Comparison of ENCODE assay signal across 8 cellular contexts in genomic region chr2:111312897-111313607, GRCh38.
DNase-seq lines count a peak whose midpoint lies in the region; ATAC-seq, FAIRE-seq and TF ChIP-seq lines count a peak whose summit lies in the region.
"Not testable (repeated sequence)": the region's sequence is repeated elsewhere in the genome, so short reads cannot be mapped to it uniquely, and the experiment has no call there.

No MANE protein-coding gene starts in this region.

- not testable (repeated sequence) for H3K9ac ChIP-seq in HCT116 (ENCODE audit: low read length); kidney (ENCODE audit: low read length in 2 of 2)

- peak overlapping the region; percentile 45; the same call in 1 of the 2 replicates for H3K4me2 ChIP-seq in HCT116 (ENCODE audit: low read length)

- H3K9me2 ChIP-seq in HCT116 (ENCODE audit: insufficient read depth): not testable (repeated sequence)

- not testable (repeated sequence) for FAIRE-seq in kidney (lab: Jason Lieb, UNC)

- TF ChIP-seq CTCF in BE2C (IDR thresholded peaks at IDR 0.05; ENCODE audit: low read depth, low read length); HCT116 (IDR thresholded peaks at IDR 0.05 in 2 of 3, conservative IDR thresholded peaks at IDR 0.05 in 1 of 3; ENCODE audit: borderline replicate concordance in 1 of 3, insufficient read depth in 1 of 3, low read depth in 2 of 3, low read length in 2 of 3); choroid plexus epithelial cell (conservative IDR thresholded peaks at IDR 0.05; ENCODE audit: low read depth, low read length); kidney (IDR thresholded peaks at IDR 0.05; ENCODE audit: borderline replicate concordance, extremely low read depth, insufficient read depth); upper lobe of left lung (IDR thresholded peaks at IDR 0.05): not testable (repeated sequence)

- not testable (repeated sequence) for H4K20me1 ChIP-seq in HCT116 (ENCODE audit: insufficient read depth)

- 60 to 72% methylated on average over 7 to 14 of the region's 15 CpGs for WGBS in upper lobe of left lung, 2 donors

- H3K4me3 ChIP-seq in BE2C (ENCODE audit: low read depth, low read length); HCT116 (replicated peaks in 1 of 2; ENCODE audit: low read depth in 1 of 2, low read length in 2 of 2); choroid plexus epithelial cell (ENCODE audit: low read depth, low read length); kidney (ENCODE audit: low read length in 2 of 2); upper lobe of left lung: not testable (repeated sequence)

- TF ChIP-seq RAD21 in HCT116 (IDR thresholded peaks at IDR 0.05; ENCODE audit: low read depth): not testable (repeated sequence)

- not testable (repeated sequence) for H2AFZ ChIP-seq in HCT116 (ENCODE audit: low read depth, low read length, poor library complexity, severe bottlenecking)

- intact Hi-C loops in HCT116 (cut with micrococcal nuclease); kidney (cut with DNase I): not testable (repeated sequence)

- H3K4me1 ChIP-seq in BE2C; kidney (ENCODE audit: control insufficient read depth in 1 of 2, insufficient read depth in 1 of 2, low read depth in 1 of 2, low read length in 2 of 2); upper lobe of left lung: not testable (repeated sequence)
- H3K4me1 ChIP-seq in HCT116 (ENCODE audit: control insufficient read depth in 1 of 2, insufficient read depth in 2 of 2, low read length in 2 of 2): peaks cover 6 to 15% of the 10 kb centered on the region in 2 experiments

- TF ChIP-seq EP300 in upper lobe of left lung (IDR thresholded peaks at IDR 0.05): not testable (repeated sequence)

- not testable (repeated sequence) for H3K79me2 ChIP-seq in HCT116 (ENCODE audit: insufficient read depth, low read length)

- RAD21 ChIA-PET in HCT116 (lab: Charles Lee; ENCODE audit: low non-redundant PET in 1 of 2, low total read pairs in 2 of 2, uncharacterized antibody in 2 of 2, unreplicated experiment in 2 of 2): not testable (repeated sequence)

- not testable (repeated sequence) for BruUV-seq in HCT116 (replicated peaks; lab: Mats Ljungman, UMichigan)

- POLR2A ChIA-PET in HCT116 (lab: Charles Lee): not testable (repeated sequence)

- CTCF ChIA-PET in HCT116 (lab: Charles Lee): not testable (repeated sequence)

- H3K9me3 ChIP-seq in BE2C; HCT116 (ENCODE audit: control insufficient read depth in 1 of 2, insufficient read depth in 1 of 2, low read depth in 1 of 2, low read length in 2 of 2); kidney (ENCODE audit: control insufficient read depth in 1 of 2, low read length in 2 of 2); upper lobe of left lung: not testable (repeated sequence)

- not testable (repeated sequence) for H3K36me3 ChIP-seq in BE2C; HCT116 (ENCODE audit: control insufficient read depth in 1 of 2, insufficient read depth in 2 of 2, low read length in 2 of 2); kidney (ENCODE audit: control insufficient read depth in 1 of 2, insufficient read depth in 2 of 2, low read length in 2 of 2); upper lobe of left lung

- H3K27me3 ChIP-seq in BE2C; HCT116 (ENCODE audit: insufficient read depth, low read length); upper lobe of left lung: not testable (repeated sequence)

- H3K27ac ChIP-seq in HCT116 (ENCODE audit: low read depth, low read length); kidney (ENCODE audit: low read depth in 2 of 2, low read length in 2 of 2); upper lobe of left lung: not testable (repeated sequence)

- TF ChIP-seq POLR2A in HCT116 (IDR thresholded peaks at IDR 0.05; ENCODE audit: borderline replicate concordance, extremely low read depth, insufficient read depth, insufficient read length); upper lobe of left lung (IDR thresholded peaks at IDR 0.05): not testable (repeated sequence)

- DNase-seq in BE2C (peak; percentile 4), choroid plexus epithelial cell (ENCODE audit: low read depth) (peak; percentile 67), globus pallidus (ENCODE audit: low spot score) (peak; percentile 59), kidney (peak; percentile 83), pons (ENCODE audit: low spot score) (peak; percentile 38)
- DNase-seq in HCT116 (ENCODE audit: low read depth, low spot score); upper lobe of left lung: not testable (repeated sequence)

- ATAC-seq in HCT116 (peak; percentile 44), SK-N-SH treated with all-trans-retinoic acid at 6 μM for 48 hours (peak; percentile 73), upper lobe of left lung (ENCODE audit: low FRiP score in 2 of 2) (peak; percentile 5 to 69)
